12 cellular contexts compared by ENCODE assay signal in genomic region chr16:49588729-49589384, GRCh38.
DNase-seq lines count a peak whose midpoint lies in the region; ATAC-seq and TF ChIP-seq lines count a peak whose summit lies in the region.
"Had no signal": no experiment of that assay in that cellular context is flagged by ENCODE, and none has a peak within 500 bp of the region (broad histone marks: within the 10 kb centered on the region; RNA-seq: fewer than 3 reads in every experiment).

No MANE protein-coding gene starts in this region.

- H3K4ac ChIP-seq in neuronal stem cell (ENCODE audit: low read length), result no peak overlapping the region

- no peak overlapping the region for H4K91ac ChIP-seq in neuronal stem cell (ENCODE audit: low read depth, low read length, poor library complexity)

- H3K4me2 ChIP-seq in neuronal stem cell (ENCODE audit: insufficient read depth, low read length, poor library complexity, severe bottlenecking), result no peak overlapping the region

- H4K8ac ChIP-seq in neuronal stem cell (ENCODE audit: low read depth, low read length), result no peak overlapping the region

- no peaks in the 10 kb centered on the region for H3K79me1 ChIP-seq in neuronal stem cell (ENCODE audit: low read depth, low read length)

- H3K4me1 ChIP-seq in neuronal stem cell (ENCODE audit: control insufficient read depth in 2 of 2, insufficient read depth in 1 of 2, low read depth in 1 of 2, low read length in 2 of 2), result peaks cover 7 to 34% of the 10 kb centered on the region in 2 donors
- H3K4me1 ChIP-seq: prostate gland had no signal

- no peak overlapping the region for H2AK5ac ChIP-seq in neuronal stem cell (ENCODE audit: low read depth, low read length)

- H3K4me3 ChIP-seq in fibroblast of pulmonary artery (replicated peaks; ENCODE audit: low read depth, low read length) (no peak overlapping the region), neuronal stem cell (ENCODE audit: low read length in 2 of 2) (no peak overlapping the region)
- H3K4me3 ChIP-seq: prostate gland had no signal

- no peak for ATAC-seq in HG02981 (IDR thresholded peaks at IDR 0.05; ENCODE audit: unreplicated experiment)

- no peak overlapping the region for H3K23ac ChIP-seq in neuronal stem cell (ENCODE audit: low read depth, low read length, poor library complexity)

- H3K9ac ChIP-seq in neuronal stem cell (ENCODE audit: low read depth, low read length, poor library complexity), result no peak overlapping the region

- H2BK120ac ChIP-seq in neuronal stem cell (ENCODE audit: low read depth, low read length), result no peak overlapping the region

- no CpG with 5 or more reads among the region's 5 CpGs for WGBS in neuronal stem cell (ENCODE audit: extremely low coverage in 2 of 2, insufficient read length in 2 of 2, insufficient replicate concordance in 1 of 2), 2 donors

- no peak overlapping the region for H2BK12ac ChIP-seq in neuronal stem cell (ENCODE audit: low read length)

- no peak for TF ChIP-seq CTCF in fibroblast of pulmonary artery (IDR thresholded peaks at IDR 0.05; ENCODE audit: low read length, missing control alignments)

- H2BK5ac ChIP-seq in neuronal stem cell (ENCODE audit: low read length), result no peak overlapping the region

- peak overlapping the region; percentile 65 for H3K27ac ChIP-seq in neuronal stem cell (replicated peaks; ENCODE audit: low read length)
- H3K27ac ChIP-seq: prostate gland had no signal

- peak overlapping the region; percentile 60 for H3K18ac ChIP-seq in neuronal stem cell (ENCODE audit: low read length)

- peak overlapping the region; percentile 14 for H3K14ac ChIP-seq in neuronal stem cell (ENCODE audit: low read length)

- H3K9me3 ChIP-seq in neuronal stem cell (replicated peaks in 1 of 2; ENCODE audit: control insufficient read depth in 2 of 2, insufficient read depth in 1 of 2, low read depth in 1 of 2, low read length in 2 of 2), result peaks cover 0 to 5% of the 10 kb centered on the region in 2 donors
- H3K9me3 ChIP-seq: prostate gland had no signal

- H3K27me3 ChIP-seq in neuronal stem cell (ENCODE audit: control insufficient read depth in 3 of 3, insufficient read depth in 3 of 3, low read depth in 1 of 3, low read length in 3 of 3), result no peaks in the 10 kb centered on the region

- no peaks in the 10 kb centered on the region for H3K36me3 ChIP-seq in neuronal stem cell (replicated peaks in 1 of 2; ENCODE audit: control insufficient read depth in 2 of 2, insufficient read depth in 2 of 2, low read length in 2 of 2)
- H3K36me3 ChIP-seq: prostate gland had no signal

- no peak overlapping the region for H2BK15ac ChIP-seq in neuronal stem cell (ENCODE audit: low read length)

- no peak overlapping the region for H2AFZ ChIP-seq in neuronal stem cell (ENCODE audit: low read length)

- DNase-seq in H4 (ENCODE audit: low spot score) (peak; percentile 29), RKO (ENCODE audit: low spot score) (peak; percentile 35), fibroblast of pulmonary artery (ENCODE audit: low read depth) (peak; percentile 51), neuronal stem cell (ENCODE audit: low spot score) (no peak), DMS153 treated with DMSO at 0.1 percent for 48 hours (lab: John Stamatoyannopoulos, UW; ENCODE audit: unreplicated experiment) (no peak), NCI-H187 (lab: John Stamatoyannopoulos, UW) (no peak), DMS53 (lab: John Stamatoyannopoulos, UW) (no peak)
- DNase-seq: Kasumi-1, NCI-H1930, SHP77 treated with DMSO at 0.1 percent for 48 hours had no signal

Comparison
In these comparisons a context has a peak if more than half of its experiments do, and no peak if none do; other contexts are left out.
1. DNase-seq: peak in H4 (single experiment), RKO (single experiment) and fibroblast of pulmonary artery (single experiment); none in neuronal stem cell (single experiment), DMS153 treated with DMSO at 0.1 percent for 48 hours (single experiment), NCI-H187 (0 of 2) and DMS53 (single experiment).